In the genomic region with DNA sequence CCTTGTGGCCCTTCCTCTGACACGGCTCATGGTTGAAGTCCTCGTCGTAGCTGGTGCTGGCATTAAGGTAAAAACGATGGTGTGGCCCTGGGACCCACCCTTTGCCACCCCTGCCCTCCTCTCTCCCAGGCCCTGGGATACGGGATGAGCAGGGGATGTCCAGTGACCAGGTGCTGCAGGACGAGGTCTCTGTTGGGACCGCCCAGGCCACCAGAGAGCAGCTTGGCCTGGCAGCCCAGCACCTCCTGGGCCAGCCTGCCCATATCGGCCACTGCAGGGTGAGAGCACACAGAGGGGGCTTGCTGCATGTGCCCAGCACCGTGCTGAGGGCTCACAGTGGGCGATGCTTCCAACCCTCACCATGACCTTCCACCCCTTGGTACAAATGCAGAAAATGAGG, we compare ENCODE assay signal across 1 cellular context.
TF ChIP-seq lines count a peak whose summit lies in the region.

No MANE protein-coding gene starts in this region.

TF ChIP-seq in HepG2, 621 proteins besides CTCF, POLR2A, EP300 and RAD21:
- no peak for TF ChIP-seq ZNF264 (CRISPR knock-in tag; IDR thresholded peaks at IDR 0.05)
- TF ChIP-seq SMARCE1 (IDR thresholded peaks at IDR 0.05; ENCODE audit: borderline replicate concordance) = no peak
- TF ChIP-seq AGO1 (IDR thresholded peaks at IDR 0.05; ENCODE audit: low read depth, low read length, poor library complexity, severe bottlenecking) = peak; percentile 55
- TF ChIP-seq, protein P1, sequence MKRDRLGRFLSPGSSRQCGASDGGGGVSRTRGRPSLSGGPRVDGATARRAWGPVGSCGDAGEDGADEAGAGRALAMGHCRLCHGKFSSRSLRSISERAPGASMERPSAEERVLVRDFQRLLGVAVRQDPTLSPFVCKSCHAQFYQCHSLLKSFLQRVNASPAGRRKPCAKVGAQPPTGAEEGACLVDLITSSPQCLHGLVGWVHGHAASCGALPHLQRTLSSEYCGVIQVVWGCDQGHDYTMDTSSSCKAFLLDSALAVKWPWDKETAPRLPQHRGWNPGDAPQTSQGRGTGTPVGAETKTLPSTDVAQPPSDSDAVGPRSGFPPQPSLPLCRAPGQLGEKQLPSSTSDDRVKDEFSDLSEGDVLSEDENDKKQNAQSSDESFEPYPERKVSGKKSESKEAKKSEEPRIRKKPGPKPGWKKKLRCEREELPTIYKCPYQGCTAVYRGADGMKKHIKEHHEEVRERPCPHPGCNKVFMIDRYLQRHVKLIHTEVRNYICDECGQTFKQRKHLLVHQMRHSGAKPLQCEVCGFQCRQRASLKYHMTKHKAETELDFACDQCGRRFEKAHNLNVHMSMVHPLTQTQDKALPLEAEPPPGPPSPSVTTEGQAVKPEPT (CRISPR knock-in tag; IDR thresholded peaks at IDR 0.05; ENCODE audit: low read depth) = no peak
- no peak for TF ChIP-seq CBX2 (IDR thresholded peaks at IDR 0.05; ENCODE audit: low read depth, low read length)
- no peak for TF ChIP-seq CBX2 (CRISPR knock-in tag; IDR thresholded peaks at IDR 0.05; ENCODE audit: low read depth)
- no peak for TF ChIP-seq ZNF562 (CRISPR knock-in tag; IDR thresholded peaks at IDR 0.05; ENCODE audit: borderline replicate concordance)
- TF ChIP-seq RBFOX2 (IDR thresholded peaks at IDR 0.05; ENCODE audit: low read depth, low read length) = 0 out of 2 replicates have a peak, but pooled peaks have one; percentile 40
- TF ChIP-seq SSRP1 (CRISPR knock-in tag; IDR thresholded peaks at IDR 0.05) = no peak
- TF ChIP-seq ZNF670 (CRISPR knock-in tag; IDR thresholded peaks at IDR 0.05; ENCODE audit: borderline replicate concordance) = no peak
- TF ChIP-seq, protein P2, sequence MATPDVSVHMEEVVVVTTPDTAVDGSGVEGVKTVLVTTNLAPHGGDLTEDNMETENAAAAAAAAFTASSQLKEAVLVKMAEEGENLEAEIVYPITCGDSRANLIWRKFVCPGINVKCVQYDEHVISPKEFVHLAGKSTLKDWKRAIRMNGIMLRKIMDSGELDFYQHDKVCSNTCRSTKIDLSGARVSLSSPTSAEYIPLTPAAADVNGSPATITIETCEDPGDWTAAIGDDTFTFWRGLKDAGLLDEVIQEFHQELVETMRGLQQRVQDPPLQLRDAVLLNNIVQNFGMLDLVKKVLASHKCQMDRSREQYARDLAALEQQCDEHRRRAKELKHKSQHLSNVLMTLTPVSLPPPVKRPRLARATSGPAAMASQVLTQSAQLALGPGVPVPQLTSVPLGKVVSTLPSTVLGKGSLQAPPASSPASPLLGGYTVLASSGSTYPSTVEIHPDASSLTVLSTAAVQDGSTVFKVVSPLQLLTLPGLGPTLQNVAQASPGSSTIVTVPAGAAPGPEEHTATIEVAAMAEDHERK (CRISPR knock-in tag; IDR thresholded peaks at IDR 0.05; ENCODE audit: low read depth) = no peak
- no peak for TF ChIP-seq ATM (IDR thresholded peaks at IDR 0.05; ENCODE audit: borderline replicate concordance)
- no peak for TF ChIP-seq ZMYM3 (CRISPR knock-in tag; IDR thresholded peaks at IDR 0.05)
- TF ChIP-seq ZNF207 (IDR thresholded peaks at IDR 0.05; ENCODE audit: borderline replicate concordance) = no peak
- TF ChIP-seq, protein P3, sequence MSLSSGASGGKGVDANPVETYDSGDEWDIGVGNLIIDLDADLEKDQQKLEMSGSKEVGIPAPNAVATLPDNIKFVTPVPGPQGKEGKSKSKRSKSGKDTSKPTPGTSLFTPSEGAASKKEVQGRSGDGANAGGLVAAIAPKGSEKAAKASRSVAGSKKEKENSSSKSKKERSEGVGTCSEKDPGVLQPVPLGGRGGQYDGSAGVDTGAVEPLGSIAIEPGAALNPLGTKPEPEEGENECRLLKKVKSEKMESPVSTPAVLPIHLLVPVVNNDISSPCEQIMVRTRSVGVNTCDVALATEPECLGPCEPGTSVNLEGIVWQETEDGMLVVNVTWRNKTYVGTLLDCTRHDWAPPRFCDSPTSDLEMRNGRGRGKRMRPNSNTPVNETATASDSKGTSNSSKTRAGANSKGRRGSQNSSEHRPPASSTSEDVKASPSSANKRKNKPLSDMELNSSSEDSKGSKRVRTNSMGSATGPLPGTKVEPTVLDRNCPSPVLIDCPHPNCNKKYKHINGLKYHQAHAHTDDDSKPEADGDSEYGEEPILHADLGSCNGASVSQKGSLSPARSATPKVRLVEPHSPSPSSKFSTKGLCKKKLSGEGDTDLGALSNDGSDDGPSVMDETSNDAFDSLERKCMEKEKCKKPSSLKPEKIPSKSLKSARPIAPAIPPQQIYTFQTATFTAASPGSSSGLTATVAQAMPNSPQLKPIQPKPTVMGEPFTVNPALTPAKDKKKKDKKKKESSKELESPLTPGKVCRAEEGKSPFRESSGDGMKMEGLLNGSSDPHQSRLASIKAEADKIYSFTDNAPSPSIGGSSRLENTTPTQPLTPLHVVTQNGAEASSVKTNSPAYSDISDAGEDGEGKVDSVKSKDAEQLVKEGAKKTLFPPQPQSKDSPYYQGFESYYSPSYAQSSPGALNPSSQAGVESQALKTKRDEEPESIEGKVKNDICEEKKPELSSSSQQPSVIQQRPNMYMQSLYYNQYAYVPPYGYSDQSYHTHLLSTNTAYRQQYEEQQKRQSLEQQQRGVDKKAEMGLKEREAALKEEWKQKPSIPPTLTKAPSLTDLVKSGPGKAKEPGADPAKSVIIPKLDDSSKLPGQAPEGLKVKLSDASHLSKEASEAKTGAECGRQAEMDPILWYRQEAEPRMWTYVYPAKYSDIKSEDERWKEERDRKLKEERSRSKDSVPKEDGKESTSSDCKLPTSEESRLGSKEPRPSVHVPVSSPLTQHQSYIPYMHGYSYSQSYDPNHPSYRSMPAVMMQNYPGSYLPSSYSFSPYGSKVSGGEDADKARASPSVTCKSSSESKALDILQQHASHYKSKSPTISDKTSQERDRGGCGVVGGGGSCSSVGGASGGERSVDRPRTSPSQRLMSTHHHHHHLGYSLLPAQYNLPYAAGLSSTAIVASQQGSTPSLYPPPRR (CRISPR knock-in tag; IDR thresholded peaks at IDR 0.05; ENCODE audit: borderline replicate concordance) = no peak
- TF ChIP-seq ZNF335 (CRISPR knock-in tag; IDR thresholded peaks at IDR 0.05) = no peak
- no peak for TF ChIP-seq RFX3 (CRISPR knock-in tag; IDR thresholded peaks at IDR 0.05)
- TF ChIP-seq ZNF556 (CRISPR knock-in tag; IDR thresholded peaks at IDR 0.05; ENCODE audit: borderline replicate concordance) = 0 out of 2 replicates have a peak, but pooled peaks have one; percentile 15
- TF ChIP-seq ZNF572 (CRISPR knock-in tag; IDR thresholded peaks at IDR 0.05) = no peak
- no peak for TF ChIP-seq ZBTB8A (CRISPR knock-in tag; IDR thresholded peaks at IDR 0.05; ENCODE audit: borderline replicate concordance, low read depth)
- TF ChIP-seq POLR2G (IDR thresholded peaks at IDR 0.05; ENCODE audit: low read depth, low read length) = 0 out of 2 replicates have a peak, but pooled peaks have one; percentile 36
- TF ChIP-seq, protein P4, sequence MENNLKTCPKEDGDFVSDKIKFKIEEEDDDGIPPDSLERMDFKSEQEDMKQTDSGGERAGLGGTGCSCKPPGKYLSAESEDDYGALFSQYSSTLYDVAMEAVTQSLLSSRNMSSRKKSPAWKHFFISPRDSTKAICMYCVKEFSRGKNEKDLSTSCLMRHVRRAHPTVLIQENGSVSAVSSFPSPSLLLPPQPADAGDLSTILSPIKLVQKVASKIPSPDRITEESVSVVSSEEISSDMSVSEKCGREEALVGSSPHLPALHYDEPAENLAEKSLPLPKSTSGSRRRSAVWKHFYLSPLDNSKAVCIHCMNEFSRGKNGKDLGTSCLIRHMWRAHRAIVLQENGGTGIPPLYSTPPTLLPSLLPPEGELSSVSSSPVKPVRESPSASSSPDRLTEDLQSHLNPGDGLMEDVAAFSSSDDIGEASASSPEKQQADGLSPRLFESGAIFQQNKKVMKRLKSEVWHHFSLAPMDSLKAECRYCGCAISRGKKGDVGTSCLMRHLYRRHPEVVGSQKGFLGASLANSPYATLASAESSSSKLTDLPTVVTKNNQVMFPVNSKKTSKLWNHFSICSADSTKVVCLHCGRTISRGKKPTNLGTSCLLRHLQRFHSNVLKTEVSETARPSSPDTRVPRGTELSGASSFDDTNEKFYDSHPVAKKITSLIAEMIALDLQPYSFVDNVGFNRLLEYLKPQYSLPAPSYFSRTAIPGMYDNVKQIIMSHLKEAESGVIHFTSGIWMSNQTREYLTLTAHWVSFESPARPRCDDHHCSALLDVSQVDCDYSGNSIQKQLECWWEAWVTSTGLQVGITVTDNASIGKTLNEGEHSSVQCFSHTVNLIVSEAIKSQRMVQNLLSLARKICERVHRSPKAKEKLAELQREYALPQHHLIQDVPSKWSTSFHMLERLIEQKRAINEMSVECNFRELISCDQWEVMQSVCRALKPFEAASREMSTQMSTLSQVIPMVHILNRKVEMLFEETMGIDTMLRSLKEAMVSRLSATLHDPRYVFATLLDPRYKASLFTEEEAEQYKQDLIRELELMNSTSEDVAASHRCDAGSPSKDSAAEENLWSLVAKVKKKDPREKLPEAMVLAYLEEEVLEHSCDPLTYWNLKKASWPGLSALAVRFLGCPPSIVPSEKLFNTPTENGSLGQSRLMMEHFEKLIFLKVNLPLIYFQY (CRISPR knock-in tag; IDR thresholded peaks at IDR 0.05; ENCODE audit: borderline replicate concordance) = no peak
- TF ChIP-seq SAFB2 (CRISPR knock-in tag; IDR thresholded peaks at IDR 0.05; ENCODE audit: borderline replicate concordance, low read depth) = no peak
- TF ChIP-seq, protein P5, sequence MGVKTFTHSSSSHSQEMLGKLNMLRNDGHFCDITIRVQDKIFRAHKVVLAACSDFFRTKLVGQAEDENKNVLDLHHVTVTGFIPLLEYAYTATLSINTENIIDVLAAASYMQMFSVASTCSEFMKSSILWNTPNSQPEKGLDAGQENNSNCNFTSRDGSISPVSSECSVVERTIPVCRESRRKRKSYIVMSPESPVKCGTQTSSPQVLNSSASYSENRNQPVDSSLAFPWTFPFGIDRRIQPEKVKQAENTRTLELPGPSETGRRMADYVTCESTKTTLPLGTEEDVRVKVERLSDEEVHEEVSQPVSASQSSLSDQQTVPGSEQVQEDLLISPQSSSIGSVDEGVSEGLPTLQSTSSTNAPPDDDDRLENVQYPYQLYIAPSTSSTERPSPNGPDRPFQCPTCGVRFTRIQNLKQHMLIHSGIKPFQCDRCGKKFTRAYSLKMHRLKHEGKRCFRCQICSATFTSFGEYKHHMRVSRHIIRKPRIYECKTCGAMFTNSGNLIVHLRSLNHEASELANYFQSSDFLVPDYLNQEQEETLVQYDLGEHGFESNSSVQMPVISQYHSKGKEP (CRISPR knock-in tag; IDR thresholded peaks at IDR 0.05) = no peak
- TF ChIP-seq, protein P6, sequence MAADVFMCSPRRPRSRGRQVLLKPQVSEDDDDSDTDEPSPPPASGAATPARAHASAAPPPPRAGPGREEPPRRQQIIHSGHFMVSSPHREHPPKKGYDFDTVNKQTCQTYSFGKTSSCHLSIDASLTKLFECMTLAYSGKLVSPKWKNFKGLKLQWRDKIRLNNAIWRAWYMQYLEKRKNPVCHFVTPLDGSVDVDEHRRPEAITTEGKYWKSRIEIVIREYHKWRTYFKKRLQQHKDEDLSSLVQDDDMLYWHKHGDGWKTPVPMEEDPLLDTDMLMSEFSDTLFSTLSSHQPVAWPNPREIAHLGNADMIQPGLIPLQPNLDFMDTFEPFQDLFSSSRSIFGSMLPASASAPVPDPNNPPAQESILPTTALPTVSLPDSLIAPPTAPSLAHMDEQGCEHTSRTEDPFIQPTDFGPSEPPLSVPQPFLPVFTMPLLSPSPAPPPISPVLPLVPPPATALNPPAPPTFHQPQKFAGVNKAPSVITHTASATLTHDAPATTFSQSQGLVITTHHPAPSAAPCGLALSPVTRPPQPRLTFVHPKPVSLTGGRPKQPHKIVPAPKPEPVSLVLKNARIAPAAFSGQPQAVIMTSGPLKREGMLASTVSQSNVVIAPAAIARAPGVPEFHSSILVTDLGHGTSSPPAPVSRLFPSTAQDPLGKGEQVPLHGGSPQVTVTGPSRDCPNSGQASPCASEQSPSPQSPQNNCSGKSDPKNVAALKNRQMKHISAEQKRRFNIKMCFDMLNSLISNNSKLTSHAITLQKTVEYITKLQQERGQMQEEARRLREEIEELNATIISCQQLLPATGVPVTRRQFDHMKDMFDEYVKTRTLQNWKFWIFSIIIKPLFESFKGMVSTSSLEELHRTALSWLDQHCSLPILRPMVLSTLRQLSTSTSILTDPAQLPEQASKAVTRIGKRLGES (CRISPR knock-in tag; IDR thresholded peaks at IDR 0.05; ENCODE audit: borderline replicate concordance) = no peak
- TF ChIP-seq ZNF720 (CRISPR knock-in tag; IDR thresholded peaks at IDR 0.05) = no peak
- TF ChIP-seq ZFAT (CRISPR knock-in tag; conservative IDR thresholded peaks at IDR 0.05) = no peak
- TF ChIP-seq, protein P7, sequence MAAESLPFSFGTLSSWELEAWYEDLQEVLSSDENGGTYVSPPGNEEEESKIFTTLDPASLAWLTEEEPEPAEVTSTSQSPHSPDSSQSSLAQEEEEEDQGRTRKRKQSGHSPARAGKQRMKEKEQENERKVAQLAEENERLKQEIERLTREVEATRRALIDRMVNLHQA (CRISPR knock-in tag; IDR thresholded peaks at IDR 0.05) = no peak
- TF ChIP-seq ZNF224 (CRISPR knock-in tag; IDR thresholded peaks at IDR 0.05) = no peak
- no peak for TF ChIP-seq MTF1 (CRISPR knock-in tag; IDR thresholded peaks at IDR 0.05)
- no peak for TF ChIP-seq ZMAT3 (CRISPR knock-in tag; conservative IDR thresholded peaks at IDR 0.05)
- TF ChIP-seq, protein P8, sequence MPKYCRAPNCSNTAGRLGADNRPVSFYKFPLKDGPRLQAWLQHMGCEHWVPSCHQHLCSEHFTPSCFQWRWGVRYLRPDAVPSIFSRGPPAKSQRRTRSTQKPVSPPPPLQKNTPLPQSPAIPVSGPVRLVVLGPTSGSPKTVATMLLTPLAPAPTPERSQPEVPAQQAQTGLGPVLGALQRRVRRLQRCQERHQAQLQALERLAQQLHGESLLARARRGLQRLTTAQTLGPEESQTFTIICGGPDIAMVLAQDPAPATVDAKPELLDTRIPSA (CRISPR knock-in tag; IDR thresholded peaks at IDR 0.05; ENCODE audit: borderline replicate concordance) = no peak
- no peak for TF ChIP-seq MAF1 (CRISPR knock-in tag; IDR thresholded peaks at IDR 0.05; ENCODE audit: borderline replicate concordance)
- no peak for TF ChIP-seq POLR2AphosphoS2 (IDR thresholded peaks at IDR 0.05; ENCODE audit: low read depth, low read length)
- no peak for TF ChIP-seq ZNF451 (CRISPR knock-in tag; IDR thresholded peaks at IDR 0.05)
